ENCODE assay signal across 8 cellular contexts in the genomic region with DNA sequence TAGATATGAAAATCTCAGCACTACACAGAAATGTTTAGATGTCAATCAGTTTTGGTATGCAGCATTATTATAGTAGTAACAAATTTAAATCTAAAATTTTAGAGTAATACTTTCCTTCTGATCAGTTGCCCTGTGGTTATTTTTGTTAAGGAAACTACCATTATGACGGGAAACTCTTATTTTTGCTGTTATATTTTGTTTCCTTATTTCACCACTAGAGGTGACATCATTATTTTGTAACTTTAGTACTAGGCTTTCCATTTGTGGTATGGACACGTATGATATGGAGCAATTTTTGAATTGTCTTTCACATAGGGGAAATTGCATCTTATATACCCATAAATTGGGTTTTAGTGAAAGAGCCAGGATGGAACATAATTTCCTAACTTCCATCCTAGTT. TPM values are rescaled to one million over a fixed set of nuclear protein-coding genes. Genes with fewer than 3 reads are reported as not detected.
DNase-seq lines count a peak whose midpoint lies in the region; ATAC-seq and TF ChIP-seq lines count a peak whose summit lies in the region.

No MANE protein-coding gene starts in this region.

- H3K36me3 ChIP-seq in OCI-LY1 (ENCODE audit: insufficient read depth, low read length) = no peaks in the 10 kb centered on the region

- ATAC-seq in foreskin keratinocyte (no peak), HG03521 (IDR thresholded peaks at IDR 0.05; ENCODE audit: unreplicated experiment) (no peak), HG02970 (IDR thresholded peaks at IDR 0.05; ENCODE audit: low FRiP score, unreplicated experiment) (no peak)

- no peak overlapping the region for H3K4me3 ChIP-seq in OCI-LY1 (ENCODE audit: low read depth, low read length, poor library complexity, severe bottlenecking)

- H3K9me2 ChIP-seq in OCI-LY1 (ENCODE audit: low read depth, low read length) = no peaks in the 10 kb centered on the region

- TF ChIP-seq CTCF in GM13976 (IDR thresholded peaks at IDR 0.05; ENCODE audit: borderline replicate concordance, control extremely low read depth, extremely low read depth, insufficient read depth, missing control alignments) (no peak), OCI-LY1 (IDR thresholded peaks at IDR 0.05; ENCODE audit: low read length) (peak; percentile 24; the same call in 1 of the 2 replicates), foreskin keratinocyte (conservative IDR thresholded peaks at IDR 0.05) (peak; percentile 27)

- no peaks in the 10 kb centered on the region for H4K20me1 ChIP-seq in OCI-LY1 (ENCODE audit: insufficient read depth, low read length)

- H3K79me2 ChIP-seq in OCI-LY1 (ENCODE audit: insufficient read depth, low read length) = no peaks in the 10 kb centered on the region

- H3K27me3 ChIP-seq in OCI-LY1 (ENCODE audit: insufficient read depth, low read length) (no peaks in the 10 kb centered on the region), foreskin keratinocyte (no peaks in the 10 kb centered on the region)

- no peak overlapping the region for H3K9ac ChIP-seq in OCI-LY1 (ENCODE audit: low read length)

- H3K27ac ChIP-seq in OCI-LY1 (ENCODE audit: low read depth, low read length, poor library complexity, severe bottlenecking) = no peak overlapping the region
- H3K27ac ChIP-seq in foreskin keratinocyte = no peak overlapping the region

- DNase-seq in GM13976 (ENCODE audit: low spot score) = peak; percentile 44
- peak; percentile 47 for DNase-seq in HCEC 1CT
- no peak for DNase-seq in foreskin keratinocyte
- no peak for DNase-seq in D341Med (ENCODE audit: low spot score)
- DNase-seq in DMS 273 (lab: John Stamatoyannopoulos, UW; ENCODE audit: unreplicated experiment) = no peak

- H3K9me3 ChIP-seq in OCI-LY1 (ENCODE audit: low read length) = no peaks in the 10 kb centered on the region

- H2AFZ ChIP-seq in OCI-LY1 (ENCODE audit: low read length) = no peak overlapping the region

- no peak overlapping the region for H3K4me2 ChIP-seq in OCI-LY1 (ENCODE audit: low read length)

- H3F3A ChIP-seq in OCI-LY1 (ENCODE audit: insufficient read depth, low read length) = no peaks in the 10 kb centered on the region

- H3K4me1 ChIP-seq in OCI-LY1 (ENCODE audit: insufficient read depth, low read length, severe bottlenecking) = no peaks in the 10 kb centered on the region
- peaks cover 28% of the 10 kb centered on the region for H3K4me1 ChIP-seq in foreskin keratinocyte

- in situ Hi-C loops in GM13976 (cut with MboI; ENCODE audit: low sequenced_read_pairs, unreplicated experiment) = no loop called here

RNA-seq across cellular contexts. Expression of gene PPP4R2, which starts 19.6 kb away (rescaled TPM):
- 47.3 and 48.6 TPM in 2 replicates for total RNA-seq in foreskin keratinocyte
- polyA plus RNA-seq in foreskin keratinocyte = 11.5 and 13.1 TPM in 2 replicates

Comparison
In these comparisons a context has a peak if more than half of its experiments do, and no peak if none do; other contexts are left out.
1. DNase-seq: peak in GM13976 (single experiment) and HCEC 1CT (single experiment); none in foreskin keratinocyte (0 of 2), D341Med (single experiment) and DMS 273 (single experiment).